Comparison of ENCODE assay signal across 1 cellular context in the genomic region with DNA sequence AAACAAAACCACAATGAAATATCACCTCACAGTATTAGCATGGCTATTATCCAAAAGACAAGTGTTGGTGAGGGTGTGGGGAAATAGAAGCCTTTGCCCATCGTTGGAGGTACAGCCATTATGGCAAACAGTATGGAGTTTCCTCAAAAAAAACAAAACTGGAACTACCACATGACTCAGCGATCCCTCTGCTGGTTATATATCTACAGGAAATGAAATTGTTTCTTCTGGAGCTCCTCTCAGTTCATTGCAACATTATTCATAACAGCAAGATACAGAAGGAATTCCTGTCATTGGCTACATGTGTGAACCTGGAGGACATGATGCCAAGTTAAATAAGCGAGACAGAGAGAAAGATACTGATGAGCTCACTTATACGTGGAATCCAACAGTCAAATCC.
TF ChIP-seq lines count a peak whose summit lies in the region.

No MANE protein-coding gene starts in this region.

TF ChIP-seq in HepG2, 621 proteins besides CTCF, POLR2A, EP300 and RAD21:
- TF ChIP-seq ZNF543 (CRISPR knock-in tag; IDR thresholded peaks at IDR 0.05), result no peak
- TF ChIP-seq STAG1 (CRISPR knock-in tag; IDR thresholded peaks at IDR 0.05), result peak; percentile 39
- peak; percentile 70; the same call in 1 of the 2 replicates for TF ChIP-seq NFE2L2 (IDR thresholded peaks at IDR 0.05; ENCODE audit: low read length)
- TF ChIP-seq CEBPB (IDR thresholded peaks at IDR 0.05; ENCODE audit: borderline replicate concordance, low read depth, low read length), result 0 out of 2 replicates have a peak, but pooled peaks have one; percentile 3
- TF ChIP-seq ZBTB1 (CRISPR knock-in tag; IDR thresholded peaks at IDR 0.05; ENCODE audit: borderline replicate concordance), result no peak
- 0 out of 2 replicates have a peak, but pooled peaks have one; percentile 19 for TF ChIP-seq MAFF (IDR thresholded peaks at IDR 0.05; ENCODE audit: low read depth, low read length)
- peak; percentile 9; the same call in 1 of the 2 replicates for TF ChIP-seq SMC3 (IDR thresholded peaks at IDR 0.05; ENCODE audit: low read length)
- TF ChIP-seq, protein P1, sequence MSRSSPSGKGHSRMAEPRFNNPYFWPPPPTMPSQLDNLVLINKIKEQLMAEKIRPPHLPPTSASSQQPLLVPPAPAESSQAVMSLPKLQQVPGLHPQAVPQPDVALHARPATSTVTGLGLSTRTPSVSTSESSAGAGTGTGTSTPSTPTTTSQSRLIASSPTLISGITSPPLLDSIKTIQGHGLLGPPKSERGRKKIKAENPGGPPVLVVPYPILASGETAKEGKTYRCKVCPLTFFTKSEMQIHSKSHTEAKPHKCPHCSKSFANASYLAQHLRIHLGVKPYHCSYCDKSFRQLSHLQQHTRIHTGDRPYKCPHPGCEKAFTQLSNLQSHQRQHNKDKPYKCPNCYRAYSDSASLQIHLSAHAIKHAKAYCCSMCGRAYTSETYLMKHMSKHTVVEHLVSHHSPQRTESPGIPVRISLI (CRISPR knock-in tag; IDR thresholded peaks at IDR 0.05; ENCODE audit: borderline replicate concordance), result peak; percentile 40; the same call in 1 of the 2 replicates
TF ChIP-seq in HepG2: peak in this region for 6.
